12 cellular contexts compared by ENCODE assay signal in genomic region chr1:234618726-234619049, GRCh38. TPM values are rescaled to one million over a fixed set of nuclear protein-coding genes. Genes with fewer than 3 reads are reported as not detected.
DNase-seq lines count a peak whose midpoint lies in the region; ATAC-seq, FAIRE-seq and TF ChIP-seq lines count a peak whose summit lies in the region.
"Had no signal": no experiment of that assay in that cellular context is flagged by ENCODE, and none has a peak within 500 bp of the region (broad histone marks: within the 10 kb centered on the region; RNA-seq: fewer than 3 reads in every experiment).

No MANE protein-coding gene starts in this region.

- peak overlapping the region; percentile 22 for H3K4me3 Mint-ChIP-seq in astrocyte (ENCODE audit: unreplicated experiment)
- H3K4me3 Mint-ChIP-seq in stimulated activated naive B cell treated with anti-CD40 and anti-IgM and Interleukin-4, amounts not matched to agents 10 μg/mL and 1 μg/mL and 100 μg/mL, for 72 hours: no peak overlapping the region
- H3K4me3 Mint-ChIP-seq: activated CD8-positive, alpha-beta T cell treated with anti-CD3 and anti-CD28 coated beads for 36 hours had no signal

- H3K9me3 Mint-ChIP-seq in astrocyte (ENCODE audit: unreplicated experiment): no peaks in the 10 kb centered on the region
- H3K9me3 Mint-ChIP-seq in stimulated activated naive B cell treated with anti-CD40 and anti-IgM and Interleukin-4, amounts not matched to agents 10 μg/mL and 1 μg/mL and 100 μg/mL, for 72 hours: no peaks in the 10 kb centered on the region
- H3K9me3 Mint-ChIP-seq: activated CD8-positive, alpha-beta T cell treated with anti-CD3 and anti-CD28 coated beads for 36 hours had no signal

- DNase-seq in astrocyte (ENCODE audit: low read depth): no peak
- no peak for DNase-seq in left lobe of liver (ENCODE audit: low spot score)
- DNase-seq in small intestine: no peak
- no peak for DNase-seq in GM19238 (ENCODE audit: insufficient read length, low spot score)
- no peak for DNase-seq in stimulated activated naive B cell treated with anti-CD40 and anti-IgM and Interleukin-4, amounts not matched to agents 10 μg/mL and 1 μg/mL and 100 μg/mL, for 72 hours
- DNase-seq: activated CD8-positive, alpha-beta T cell treated with anti-CD3 and anti-CD28 coated beads for 36 hours; left colon; SW 1271 had no signal

- no peaks in the 10 kb centered on the region for H3K27me3 Mint-ChIP-seq in astrocyte (ENCODE audit: low read depth, unreplicated experiment)
- no peaks in the 10 kb centered on the region for H3K27me3 Mint-ChIP-seq in stimulated activated naive B cell treated with anti-CD40 and anti-IgM and Interleukin-4, amounts not matched to agents 10 μg/mL and 1 μg/mL and 100 μg/mL, for 72 hours
- H3K27me3 Mint-ChIP-seq: activated CD8-positive, alpha-beta T cell treated with anti-CD3 and anti-CD28 coated beads for 36 hours had no signal

- H3K4me1 Mint-ChIP-seq in astrocyte (ENCODE audit: low read depth, unreplicated experiment): peaks cover 67% of the 10 kb centered on the region
- peaks cover 9 to 20% of the 10 kb centered on the region in 2 donors for H3K4me1 Mint-ChIP-seq in stimulated activated naive B cell treated with anti-CD40 and anti-IgM and Interleukin-4, amounts not matched to agents 10 μg/mL and 1 μg/mL and 100 μg/mL, for 72 hours

- H3K36me3 ChIP-seq in HEK293 (ENCODE audit: control insufficient read depth in 2 of 2, insufficient read depth in 1 of 2, low read length in 2 of 2) (no peaks in the 10 kb centered on the region), astrocyte (ENCODE audit: insufficient read depth, low read length) (no peaks in the 10 kb centered on the region), small intestine (ENCODE audit: control insufficient read depth in 2 of 2, insufficient read depth in 2 of 2, low read length in 2 of 2) (no peaks in the 10 kb centered on the region)

- no peak for TF ChIP-seq CTCF in HEK293 (tag by site-specific recombination; IDR thresholded peaks at IDR 0.05)
- TF ChIP-seq CTCF in astrocyte (IDR thresholded peaks at IDR 0.05; ENCODE audit: insufficient read depth, low read depth, low read length): no peak

- H3K4me2 ChIP-seq in astrocyte (ENCODE audit: low read length): peak overlapping the region; percentile 46

- H3K4me1 ChIP-seq in HEK293 (ENCODE audit: control insufficient read depth, insufficient read depth, low read length) (peaks cover 30% of the 10 kb centered on the region), astrocyte (ENCODE audit: insufficient read depth, low read length) (peaks cover 58% of the 10 kb centered on the region), small intestine (ENCODE audit: control insufficient read depth in 2 of 2, insufficient read depth in 1 of 2, low read depth in 1 of 2, low read length in 1 of 2) (peaks cover 2 to 12% of the 10 kb centered on the region in 2 donors)

- H3K4me3 ChIP-seq in HEK293 (ENCODE audit: low read depth, low read length) (no peak overlapping the region), astrocyte (ENCODE audit: insufficient read depth, low read depth, low read length) (no peak overlapping the region), skin epidermis (no peak overlapping the region), small intestine (ENCODE audit: low read depth in 1 of 2, low read length in 2 of 2) (no peak overlapping the region)
- H3K4me3 ChIP-seq: GM12878 had no signal

- no peaks in the 10 kb centered on the region for H3K9me3 ChIP-seq in HEK293 (ENCODE audit: control insufficient read depth, insufficient read depth, low read depth, low read length)
- H3K9me3 ChIP-seq in astrocyte (ENCODE audit: insufficient read depth, low read depth, low read length): no peaks in the 10 kb centered on the region
- no peaks in the 10 kb centered on the region for H3K9me3 ChIP-seq in small intestine (ENCODE audit: control insufficient read depth, low read depth)

- H4K20me1 ChIP-seq in astrocyte (ENCODE audit: insufficient read depth, low read length): no peaks in the 10 kb centered on the region

- POLR2A ChIA-PET in HEK293 (lab: Yijun Ruan, JAX): interaction anchor here (1.4 kb wide), 2 partner anchors 18 to 105 kb away, joined by 3 read pairs; no protein-coding TSS in a partner anchor

- no peaks in the 10 kb centered on the region for H3K79me2 ChIP-seq in astrocyte (ENCODE audit: insufficient read depth, low read length)

- WGBS in small intestine, 3 donors: 68 to 76% (median 75%) methylated on average over 5 of the region's 5 CpGs

- peak overlapping the region; percentile 37 for H2AFZ ChIP-seq in astrocyte (ENCODE audit: low read depth, low read length)

- peak overlapping the region; percentile 78 for H3K9ac ChIP-seq in astrocyte (ENCODE audit: low read length)

- peak overlapping the region; percentile 6; the same call in 1 of the 2 replicates for H3K27ac ChIP-seq in HEK293 (ENCODE audit: extremely low read depth, low read depth, low read length)
- peak overlapping the region; percentile 92 for H3K27ac ChIP-seq in astrocyte (ENCODE audit: low read depth, low read length)
- H3K27ac ChIP-seq in skin epidermis: peak overlapping the region in 18 of 21 experiments; percentile 34 to 98 (median 64)
- H3K27ac ChIP-seq in small intestine (ENCODE audit: low read depth in 1 of 2, low read length in 1 of 2): no peak overlapping the region

- H3K27me3 ChIP-seq in astrocyte (ENCODE audit: insufficient read depth, low read length) (no peaks in the 10 kb centered on the region), small intestine (ENCODE audit: control insufficient read depth in 2 of 2, insufficient read depth in 2 of 2, low read length in 2 of 2) (no peaks in the 10 kb centered on the region)

- CTCF ChIA-PET in HEK293 (lab: Yijun Ruan, JAX): interaction anchor here (0.6 to 1.1 kb wide), 2 partner anchors 263 to 465 kb away, joined by 3 to 4 read pairs; no protein-coding TSS in a partner anchor

- peak overlapping the region; percentile 100 for H3K27ac Mint-ChIP-seq in astrocyte (ENCODE audit: unreplicated experiment)
- no peak overlapping the region for H3K27ac Mint-ChIP-seq in stimulated activated naive B cell treated with anti-CD40 and anti-IgM and Interleukin-4, amounts not matched to agents 10 μg/mL and 1 μg/mL and 100 μg/mL, for 72 hours
- H3K27ac Mint-ChIP-seq: activated CD8-positive, alpha-beta T cell treated with anti-CD3 and anti-CD28 coated beads for 36 hours had no signal

- FAIRE-seq in astrocyte (lab: Jason Lieb, UNC) (no peak), small intestine (lab: Jason Lieb, UNC) (no peak)
- FAIRE-seq: GM12878 had no signal

- H3K36me3 Mint-ChIP-seq in astrocyte (ENCODE audit: low read depth, unreplicated experiment): no peaks in the 10 kb centered on the region
- no peaks in the 10 kb centered on the region for H3K36me3 Mint-ChIP-seq in stimulated activated naive B cell treated with anti-CD40 and anti-IgM and Interleukin-4, amounts not matched to agents 10 μg/mL and 1 μg/mL and 100 μg/mL, for 72 hours

- ATAC-seq in left lobe of liver (peak; percentile 14), HG03108 (IDR thresholded peaks at IDR 0.05; ENCODE audit: unreplicated experiment) (no peak)
- no peak for ATAC-seq in stimulated activated naive B cell treated with anti-CD40 and anti-IgM and Interleukin-4, amounts not matched to agents 10 μg/mL and 1 μg/mL and 100 μg/mL, for 72 hours (replicated peaks)
- ATAC-seq: activated CD8-positive, alpha-beta T cell treated with anti-CD3 and anti-CD28 coated beads for 36 hours; GM12878; left colon had no signal

TF ChIP-seq in HEK293, 187 proteins besides CTCF, POLR2A, EP300 and RAD21:
- no peak for TF ChIP-seq HOXC10 (CRISPR knock-in tag; IDR thresholded peaks at IDR 0.05)
- TF ChIP-seq ZNF501 (tag by site-specific recombination; IDR thresholded peaks at IDR 0.05): 0 out of 2 replicates have a peak, but pooled peaks have one; percentile 0
- peak; percentile 50; the same call in 1 of the 2 replicates for TF ChIP-seq ZSCAN4 (tag by site-specific recombination; IDR thresholded peaks at IDR 0.05)
- TF ChIP-seq ZNF670 (tag by site-specific recombination; IDR thresholded peaks at IDR 0.05; ENCODE audit: low read depth): no peak
- TF ChIP-seq REST (tag by site-specific recombination; IDR thresholded peaks at IDR 0.05): peak; percentile 13; the same call in 1 of the 2 replicates
TF ChIP-seq in HEK293: peak in this region for 3.

RNA-seq across cellular contexts. Expression of gene IRF2BP2, which starts 8.7 kb away (rescaled TPM):
- total RNA-seq in astrocyte (122 and 126 TPM in 2 replicates), left lobe of liver (48.7 TPM)
- polyA plus RNA-seq in small intestine: 10 to 100 TPM; 42.4 to 80.6 (median 47.2) TPM

Comparison
In these comparisons a context has a peak if more than half of its experiments do, and no peak if none do; other contexts are left out.
1. H3K27ac ChIP-seq: peak in HEK293 (single experiment), astrocyte (single experiment) and skin epidermis (18 of 21); none in small intestine (0 of 2).